8 cellular contexts compared by ENCODE assay signal in the genomic region with DNA sequence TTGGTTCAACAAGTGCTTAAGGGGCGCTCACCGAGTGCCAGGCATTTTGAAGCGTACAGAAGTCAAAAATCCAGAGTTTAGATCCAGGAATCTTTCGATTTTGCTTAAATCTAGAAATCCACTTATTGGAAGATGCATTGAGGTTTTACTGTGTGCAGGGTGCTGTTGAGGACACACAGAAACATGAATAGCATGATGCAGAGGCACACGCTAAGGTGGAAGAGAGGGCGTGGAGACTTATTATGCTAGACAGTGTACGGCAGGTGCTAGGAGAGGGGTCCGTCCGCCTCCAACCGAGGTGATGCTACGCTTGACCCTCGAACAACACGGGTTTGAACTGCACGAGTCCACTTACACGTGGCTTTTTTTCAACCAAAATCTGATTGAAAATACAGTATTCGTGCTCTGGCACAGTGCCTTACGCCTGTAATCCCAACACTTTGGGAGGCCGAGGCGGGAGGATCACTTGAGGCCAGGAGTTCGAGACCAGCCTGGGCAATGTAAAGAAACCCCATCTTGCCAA. TPM values are rescaled to one million over a fixed set of nuclear protein-coding genes. Genes with fewer than 3 reads are reported as not detected.
DNase-seq lines count a peak whose midpoint lies in the region; ATAC-seq and TF ChIP-seq lines count a peak whose summit lies in the region.

No MANE protein-coding gene starts in this region.

- H3K9me3 ChIP-seq in thoracic aorta, result no peaks in the 10 kb centered on the region

- intact Hi-C loops in left colon (cut with DNase I, micrococcal nuclease), result loop anchor here in 1 of 2 donors (10.0 kb wide), 1 partner anchor 124 kb away; no protein-coding TSS in a partner anchor

- in situ Hi-C loops in astrocyte of the cerebellum (cut with HindIII; ENCODE audit: low sequenced_read_pairs), result no loop called here

- H3K36me3 ChIP-seq in thoracic aorta, result no peaks in the 10 kb centered on the region

- peak overlapping the region; percentile 80 to 94 for H3K27ac ChIP-seq in thoracic aorta

- H3K27me3 ChIP-seq in thoracic aorta (replicated peaks; ENCODE audit: insufficient read depth), result no peaks in the 10 kb centered on the region

- peak; percentile 39 for ATAC-seq in left colon
- ATAC-seq in thoracic aorta (ENCODE audit: insufficient number of reproducible peaks, low FRiP score, low read depth), result no peak
- ATAC-seq in HG03025 (IDR thresholded peaks at IDR 0.05; ENCODE audit: low FRiP score, unreplicated experiment), result no peak

- H3K4me3 ChIP-seq in astrocyte of the cerebellum (ENCODE audit: low read depth, low read length), result peak overlapping the region; percentile 57
- H3K4me3 ChIP-seq in thoracic aorta, result peak overlapping the region; percentile 96

- TF ChIP-seq CTCF in astrocyte of the cerebellum (IDR thresholded peaks at IDR 0.05; ENCODE audit: low read depth, low read length, missing control alignments) (no peak), thoracic aorta (IDR thresholded peaks at IDR 0.05) (no peak)

- DNase-seq in NCI-H146 (lab: John Stamatoyannopoulos, UW) (peak; percentile 24), NCI-H146 treated with DMSO at 0.1 percent for 48 hours (lab: John Stamatoyannopoulos, UW; ENCODE audit: unreplicated experiment) (no peak), astrocyte of the cerebellum (ENCODE audit: low read depth) (no peak), left colon (peak; percentile 16 to 42), thoracic aorta (ENCODE audit: low spot score) (no peak), DMS 273 (lab: John Stamatoyannopoulos, UW; ENCODE audit: unreplicated experiment) (no peak), medulla oblongata (ENCODE audit: extremely low spot score) (no peak)

- H3K4me1 ChIP-seq in thoracic aorta (ENCODE audit: control insufficient read depth in 1 of 2, low read depth in 2 of 2), result peaks cover 13 to 24% of the 10 kb centered on the region in 2 donors

RNA-seq across cellular contexts. Expression of a gene that starts 1.0 kb away (rescaled TPM):
- total RNA-seq in left colon (10 to 100 TPM; 40.5 to 47.0 TPM), thoracic aorta (10 to 100 TPM; 79.3 to 98.0 TPM)

Comparison
In these comparisons a context has a peak if more than half of its experiments do, and no peak if none do; other contexts are left out.
1. DNase-seq: peak in NCI-H146 (single experiment) and left colon (2 of 2); none in NCI-H146 treated with DMSO at 0.1 percent for 48 hours (single experiment), astrocyte of the cerebellum (single experiment), thoracic aorta (single experiment), DMS 273 (single experiment) and medulla oblongata (single experiment).